ENCODE assay signal across 18 cellular contexts in the genomic region with DNA sequence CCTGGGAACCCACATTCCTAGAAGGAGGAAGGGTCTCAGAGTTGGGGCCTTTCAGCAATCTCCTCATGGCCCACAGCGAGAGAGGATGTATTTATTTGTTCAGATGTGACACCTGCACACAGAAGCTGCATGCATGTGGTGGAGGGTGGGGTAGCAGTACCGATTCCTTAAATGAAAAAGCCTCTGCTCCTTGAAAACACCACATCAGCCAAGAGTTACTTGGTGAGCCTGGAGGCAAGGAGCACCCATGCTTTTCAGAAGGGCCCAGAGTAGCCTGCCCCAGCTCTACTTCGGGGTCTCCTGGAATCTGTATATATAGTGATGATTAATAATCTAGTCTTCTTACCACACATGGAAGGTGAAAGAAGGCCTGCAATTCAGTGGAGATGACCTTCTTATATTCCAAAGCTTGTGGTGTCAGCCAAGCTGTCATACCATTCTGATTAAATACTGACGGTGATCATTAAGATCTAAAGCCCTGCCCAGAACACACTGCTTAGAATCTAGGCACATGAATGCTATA. TPM values are rescaled to one million over a fixed set of nuclear protein-coding genes. Genes with fewer than 3 reads are reported as not detected.
"Had no signal": no experiment of that assay in that cellular context is flagged by ENCODE, and none has a peak within 500 bp of the region (broad histone marks: within the 10 kb centered on the region; RNA-seq: fewer than 3 reads in every experiment).

No MANE protein-coding gene starts in this region.

- H3K27ac ChIP-seq: adrenal gland, left ventricle myocardium inferior, parathyroid adenoma had no signal

- H3K4me3 ChIP-seq: adrenal gland, left ventricle myocardium inferior, tibial nerve had no signal

- H3K79me2 ChIP-seq: parathyroid adenoma had no signal

- DNase-seq: activated CD4-positive, alpha-beta T cell treated with anti-CD3 and anti-CD28 coated beads for 36 hours; activated CD4-positive, alpha-beta T cell treated with anti-CD3 and anti-CD28 coated beads, Interleukin-2, amount 50 U/mL, for 48 hours; activated gamma-delta T cell treated with Interleukin-2 at 50 U/mL for 16 hours; adrenal gland; effector CD8-positive, alpha-beta T cell; left ventricle myocardium inferior; natural killer cell had no signal

- H2AFZ ChIP-seq: parathyroid adenoma had no signal

- H3K27me3 ChIP-seq: adrenal gland, tibial nerve had no signal

- H3K27ac Mint-ChIP-seq: activated CD4-positive, alpha-beta T cell treated with anti-CD3 and anti-CD28 coated beads for 36 hours; activated naive CD4-positive, alpha-beta T cell treated with anti-CD3 and anti-CD28 coated beads, Interleukin-2, amount 50 U/mL, for 72 hours; dendritic cell treated with granulocyte-macrophage colony-stimulating factor and Interleukin-4, amounts not matched to agents 40 ng/mL and 50 ng/mL, for 4 days; memory B cell; natural killer cell; stimulated activated naive CD8-positive, alpha-beta T cell treated with anti-CD3 and anti-CD28 coated beads, Interleukin-15, Interleukin-2, amounts not matched to agents 100 ng/mL and 50 ng/mL, for 24 hours; WTC11 had no signal

- H3K27me3 Mint-ChIP-seq: activated CD4-positive, alpha-beta T cell treated with anti-CD3 and anti-CD28 coated beads for 36 hours; dendritic cell treated with granulocyte-macrophage colony-stimulating factor and Interleukin-4, amounts not matched to agents 40 ng/mL and 50 ng/mL, for 4 days; stimulated activated naive CD8-positive, alpha-beta T cell treated with anti-CD3 and anti-CD28 coated beads, Interleukin-15, Interleukin-2, amounts not matched to agents 100 ng/mL and 50 ng/mL, for 24 hours had no signal

- FAIRE-seq: bronchial epithelial cell, TTC549, urothelium cell line had no signal

- H3K4me3 Mint-ChIP-seq: activated CD4-positive, alpha-beta T cell treated with anti-CD3 and anti-CD28 coated beads for 36 hours; dendritic cell treated with granulocyte-macrophage colony-stimulating factor and Interleukin-4, amounts not matched to agents 40 ng/mL and 50 ng/mL, for 4 days; memory B cell; natural killer cell; stimulated activated naive CD8-positive, alpha-beta T cell treated with anti-CD3 and anti-CD28 coated beads, Interleukin-15, Interleukin-2, amounts not matched to agents 100 ng/mL and 50 ng/mL, for 24 hours; WTC11 had no signal

- H3K4me1 ChIP-seq: adrenal gland, parathyroid adenoma had no signal

- H3K36me3 ChIP-seq: adrenal gland had no signal

- H3K36me3 Mint-ChIP-seq: activated naive CD4-positive, alpha-beta T cell treated with anti-CD3 and anti-CD28 coated beads, Interleukin-2, amount 50 U/mL, for 72 hours; natural killer cell had no signal

- H3K9ac ChIP-seq: parathyroid adenoma had no signal

- ATAC-seq: activated CD4-positive, alpha-beta T cell treated with anti-CD3 and anti-CD28 coated beads for 36 hours; activated naive CD4-positive, alpha-beta T cell treated with anti-CD3 and anti-CD28 coated beads, Interleukin-2, amount 50 U/mL, for 72 hours; natural killer cell; WTC11 had no signal

- H3K4me1 Mint-ChIP-seq: activated CD4-positive, alpha-beta T cell treated with anti-CD3 and anti-CD28 coated beads for 36 hours; memory B cell; natural killer cell had no signal

RNA-seq across cellular contexts. Expression of gene SEMA6D, which starts 33.5 kb away (rescaled TPM):
- total RNA-seq: activated CD4-positive, alpha-beta T cell treated with anti-CD3 and anti-CD28 coated beads for 36 hours; activated naive CD4-positive, alpha-beta T cell treated with anti-CD3 and anti-CD28 coated beads, Interleukin-2, amount 50 U/mL, for 72 hours; natural killer cell; T-helper 2 cell treated with Interferon-gamma antibody and Interleukin-4, amounts not matched to agents 100 ng/mL and 5 ng/mL, for 36 hours had no signal
